13 cellular contexts compared by ENCODE assay signal in genomic region chr1:183267646-183268431, GRCh38.
DNase-seq lines count a peak whose midpoint lies in the region; ATAC-seq, FAIRE-seq and TF ChIP-seq lines count a peak whose summit lies in the region.
"Had no signal": no experiment of that assay in that cellular context is flagged by ENCODE, and none has a peak within 500 bp of the region (broad histone marks: within the 10 kb centered on the region; RNA-seq: fewer than 3 reads in every experiment).

No MANE protein-coding gene starts in this region.

- H3K79me2 ChIP-seq in astrocyte (ENCODE audit: insufficient read depth, low read length) (no peaks in the 10 kb centered on the region), smooth muscle cell (ENCODE audit: low read depth) (no peaks in the 10 kb centered on the region)

- no peaks in the 10 kb centered on the region for H3K9me3 Mint-ChIP-seq in astrocyte (ENCODE audit: unreplicated experiment)
- H3K9me3 Mint-ChIP-seq: stimulated activated naive B cell treated with anti-CD40 and anti-IgM and Interleukin-4, amounts not matched to agents 10 μg/mL and 1 μg/mL and 100 μg/mL, for 72 hours had no signal

- peak overlapping the region; percentile 61 for H3K4me2 ChIP-seq in astrocyte (ENCODE audit: low read length)
- peak overlapping the region; percentile 32 for H3K4me2 ChIP-seq in smooth muscle cell

- H3K27me3 Mint-ChIP-seq in astrocyte (ENCODE audit: low read depth, unreplicated experiment) = peaks cover 6% of the 10 kb centered on the region

- no peaks in the 10 kb centered on the region for H4K20me1 ChIP-seq in astrocyte (ENCODE audit: insufficient read depth, low read length)
- no peaks in the 10 kb centered on the region for H4K20me1 ChIP-seq in smooth muscle cell (ENCODE audit: low read depth)

- CTCF ChIA-PET in HEK293 (lab: Yijun Ruan, JAX) = interaction anchor here (0.5 to 0.9 kb wide), 2 partner anchors 23 to 189 kb away, joined by 3 read pairs; no protein-coding TSS in a partner anchor

- no peak for TF ChIP-seq CTCF in HEK293 (tag by site-specific recombination; IDR thresholded peaks at IDR 0.05)
- no peak for TF ChIP-seq CTCF in astrocyte (IDR thresholded peaks at IDR 0.05; ENCODE audit: insufficient read depth, low read depth, low read length)
- no peak for TF ChIP-seq CTCF in smooth muscle cell (IDR thresholded peaks at IDR 0.05; ENCODE audit: borderline replicate concordance, insufficient read depth, poor library complexity, severe bottlenecking)

- no peaks in the 10 kb centered on the region for H3K27me3 ChIP-seq in astrocyte (ENCODE audit: insufficient read depth, low read length)
- no peaks in the 10 kb centered on the region for H3K27me3 ChIP-seq in smooth muscle cell (ENCODE audit: low read depth)
- H3K27me3 ChIP-seq: Peyer's patch had no signal

- H3K4me3 Mint-ChIP-seq in astrocyte (ENCODE audit: unreplicated experiment) = no peak overlapping the region
- H3K4me3 Mint-ChIP-seq: stimulated activated naive B cell treated with anti-CD40 and anti-IgM and Interleukin-4, amounts not matched to agents 10 μg/mL and 1 μg/mL and 100 μg/mL, for 72 hours had no signal

- FAIRE-seq in astrocyte (lab: Jason Lieb, UNC) = peak; percentile 90

- H3K27ac Mint-ChIP-seq in astrocyte (ENCODE audit: unreplicated experiment) = peak overlapping the region; percentile 93
- H3K27ac Mint-ChIP-seq: stimulated activated naive B cell treated with anti-CD40 and anti-IgM and Interleukin-4, amounts not matched to agents 10 μg/mL and 1 μg/mL and 100 μg/mL, for 72 hours had no signal

- WGBS in smooth muscle cell (ENCODE audit: low lambda C conversion rate) = 72% methylated on average over 7 of the region's 7 CpGs

- DNase-seq in astrocyte (ENCODE audit: low read depth) = peak; percentile 97
- no peak for DNase-seq in left cardiac atrium
- no peak for DNase-seq in smooth muscle cell (lab: John Stamatoyannopoulos, UW; ENCODE audit: unreplicated experiment)
- no peak for DNase-seq in head of caudate nucleus
- no peak for DNase-seq in effector CD8-positive, alpha-beta T cell (lab: John Stamatoyannopoulos, UW)
- DNase-seq in NCI-H524 treated with DMSO at 0.1 percent for 48 hours (lab: John Stamatoyannopoulos, UW) = no peak
- DNase-seq: activated naive CD4-positive, alpha-beta T cell; stimulated activated naive B cell treated with anti-CD40 and anti-IgM and Interleukin-4, amounts not matched to agents 10 μg/mL and 1 μg/mL and 100 μg/mL, for 72 hours had no signal

- POLR2A ChIA-PET in HEK293 (lab: Yijun Ruan, JAX) = no interaction called here

- H3K36me3 Mint-ChIP-seq in astrocyte (ENCODE audit: low read depth, unreplicated experiment) = no peaks in the 10 kb centered on the region
- H3K36me3 Mint-ChIP-seq: stimulated activated naive B cell treated with anti-CD40 and anti-IgM and Interleukin-4, amounts not matched to agents 10 μg/mL and 1 μg/mL and 100 μg/mL, for 72 hours had no signal

- no peaks in the 10 kb centered on the region for H3K9me3 ChIP-seq in HEK293 (ENCODE audit: control insufficient read depth, insufficient read depth, low read depth, low read length)
- H3K9me3 ChIP-seq in astrocyte (ENCODE audit: insufficient read depth, low read depth, low read length) = no peaks in the 10 kb centered on the region
- no peaks in the 10 kb centered on the region for H3K9me3 ChIP-seq in smooth muscle cell (replicated peaks; ENCODE audit: low read depth)
- H3K9me3 ChIP-seq: Peyer's patch had no signal

- H3K4me1 ChIP-seq in HEK293 (ENCODE audit: control insufficient read depth, insufficient read depth, low read length) = peaks cover 8% of the 10 kb centered on the region
- H3K4me1 ChIP-seq in astrocyte (ENCODE audit: insufficient read depth, low read length) = peaks cover 40% of the 10 kb centered on the region
- peaks cover 11% of the 10 kb centered on the region for H3K4me1 ChIP-seq in smooth muscle cell (ENCODE audit: low read depth)
- H3K4me1 ChIP-seq: Peyer's patch had no signal

- H3K4me1 Mint-ChIP-seq in astrocyte (ENCODE audit: low read depth, unreplicated experiment) = peaks cover 18% of the 10 kb centered on the region
- H3K4me1 Mint-ChIP-seq: stimulated activated naive B cell treated with anti-CD40 and anti-IgM and Interleukin-4, amounts not matched to agents 10 μg/mL and 1 μg/mL and 100 μg/mL, for 72 hours had no signal

- intact Hi-C loops in left cardiac atrium (cut with DNase I) (no loop called here), head of caudate nucleus (cut with DNase I) (no loop called here)

- H2AFZ ChIP-seq in astrocyte (ENCODE audit: low read depth, low read length) (peak overlapping the region; percentile 40), smooth muscle cell (ENCODE audit: low read depth) (no peak overlapping the region)

- no peak overlapping the region for H3K27ac ChIP-seq in HEK293 (ENCODE audit: extremely low read depth, low read depth, low read length)
- H3K27ac ChIP-seq in astrocyte (ENCODE audit: low read depth, low read length) = peak overlapping the region; percentile 64
- peak overlapping the region; percentile 80 for H3K27ac ChIP-seq in smooth muscle cell (ENCODE audit: low read depth)
- H3K27ac ChIP-seq: Peyer's patch had no signal

- H3K36me3 ChIP-seq in HEK293 (ENCODE audit: control insufficient read depth in 2 of 2, insufficient read depth in 1 of 2, low read length in 2 of 2) (no peaks in the 10 kb centered on the region), astrocyte (ENCODE audit: insufficient read depth, low read length) (no peaks in the 10 kb centered on the region), smooth muscle cell (ENCODE audit: low read depth) (no peaks in the 10 kb centered on the region)
- H3K36me3 ChIP-seq: Peyer's patch had no signal

- ATAC-seq in left cardiac atrium (peak; percentile 39 to 70), HG02763 (IDR thresholded peaks at IDR 0.05; ENCODE audit: unreplicated experiment) (no peak)
- ATAC-seq: activated CD4-positive, CD25-positive, alpha-beta regulatory T cell treated with anti-CD3 and anti-CD28 coated beads, Interleukin-2, amount 50 U/mL, for 24 hours; HCT116; stimulated activated naive B cell treated with anti-CD40 and anti-IgM and Interleukin-4, amounts not matched to agents 10 μg/mL and 1 μg/mL and 100 μg/mL, for 72 hours had no signal

- peak overlapping the region; percentile 43 for H3K9ac ChIP-seq in astrocyte (ENCODE audit: low read length)
- no peak overlapping the region for H3K9ac ChIP-seq in smooth muscle cell (ENCODE audit: low read depth)

- H3K4me3 ChIP-seq in HEK293 (ENCODE audit: low read depth, low read length) (no peak overlapping the region), astrocyte (ENCODE audit: insufficient read depth, low read depth, low read length) (no peak overlapping the region), smooth muscle cell (no peak overlapping the region)
- H3K4me3 ChIP-seq: Peyer's patch had no signal

- peaks cover 25% of the 10 kb centered on the region for H3F3A ChIP-seq in smooth muscle cell (ENCODE audit: low read depth)

TF ChIP-seq in HEK293, 187 proteins besides CTCF, POLR2A, EP300 and RAD21:
- no peak for TF ChIP-seq ZNF132 (tag by site-specific recombination; IDR thresholded peaks at IDR 0.05; ENCODE audit: borderline replicate concordance)
- TF ChIP-seq ZNF785 (tag by site-specific recombination; IDR thresholded peaks at IDR 0.05) = no peak
- TF ChIP-seq ZNF530 (tag by site-specific recombination; IDR thresholded peaks at IDR 0.05; ENCODE audit: low read depth) = 0 out of 2 replicates have a peak, but pooled peaks have one; percentile 6
- TF ChIP-seq ATF2 (tag by site-specific recombination; IDR thresholded peaks at IDR 0.05; ENCODE audit: low read depth) = no peak
- TF ChIP-seq ZFHX2 (tag by site-specific recombination; conservative IDR thresholded peaks at IDR 0.05) = peak; percentile 49
- no peak for TF ChIP-seq ZNF791 (tag by site-specific recombination; IDR thresholded peaks at IDR 0.05)
- TF ChIP-seq ZNF394 (tag by site-specific recombination; IDR thresholded peaks at IDR 0.05; ENCODE audit: borderline replicate concordance) = no peak
- no peak for TF ChIP-seq ZNF169 (tag by site-specific recombination; IDR thresholded peaks at IDR 0.05)
- TF ChIP-seq BCL11A (tag by site-specific recombination; IDR thresholded peaks at IDR 0.05; ENCODE audit: low read depth) = no peak
